Comparison of ENCODE assay signal across 8 cellular contexts in genomic region chr6:70667256-70667710, GRCh38. TPM values are rescaled to one million over a fixed set of nuclear protein-coding genes. Genes with fewer than 3 reads are reported as not detected.
DNase-seq lines count a peak whose midpoint lies in the region; ATAC-seq and TF ChIP-seq lines count a peak whose summit lies in the region.

No MANE protein-coding gene starts in this region.

- H3K4me3 ChIP-seq in OCI-LY7 (ENCODE audit: low read depth, low read length, poor library complexity, severe bottlenecking): peak overlapping the region; percentile 91
- H3K4me3 ChIP-seq in prostate gland: peak overlapping the region; percentile 74 to 84

- BruUV-seq in OCI-LY7 (replicated peaks; lab: Mats Ljungman, UMichigan): TSS peak; percentile 96

- no peak for DNase-seq in OCI-LY7 (ENCODE audit: low spot score)
- DNase-seq in epithelial cell of prostate (ENCODE audit: low read depth, low spot score): no peak
- no peak for DNase-seq in prostate gland (ENCODE audit: low spot score)
- DNase-seq in NCI-H1092 treated with DMSO at 0.1 percent for 48 hours (lab: John Stamatoyannopoulos, UW): no peak
- DNase-seq in AG08396 (ENCODE audit: low spot score): no peak
- DNase-seq in stimulated activated CD4-positive, alpha-beta T cell treated with anti-CD3 and anti-CD28 coated beads, Interleukin-1b, Interleukin-23, amount 100 ng/mL, for 48 hours: no peak
- DNase-seq in NCI-H187 treated with DMSO at 0.1 percent for 48 hours (lab: John Stamatoyannopoulos, UW): no peak

- whole genome bisulfite sequencing in prostate gland: 6% methylated on average over 15 of the region's 15 CpGs

- no peak for TF ChIP-seq CTCF in OCI-LY7 (conservative IDR thresholded peaks at IDR 0.05; ENCODE audit: low read length)
- no peak for TF ChIP-seq CTCF in prostate gland (IDR thresholded peaks at IDR 0.05)

- peaks cover 19% of the 10 kb centered on the region for H4K20me1 ChIP-seq in OCI-LY7 (ENCODE audit: insufficient read depth, low read length)

- peak overlapping the region; percentile 100 for H2AFZ ChIP-seq in OCI-LY7 (ENCODE audit: low read length)

- peak; percentile 6 for ATAC-seq in GM19438 (IDR thresholded peaks at IDR 0.05; ENCODE audit: low read depth, unreplicated experiment)

- H3K27me3 ChIP-seq in prostate gland (replicated peaks; ENCODE audit: insufficient read depth): no peaks in the 10 kb centered on the region

- H3K4me1 ChIP-seq in OCI-LY7 (ENCODE audit: insufficient read depth, low read length, poor library complexity, severe bottlenecking) (peaks cover 19% of the 10 kb centered on the region), prostate gland (replicated peaks) (peaks cover 10% of the 10 kb centered on the region)

- no peaks in the 10 kb centered on the region for H3K9me2 ChIP-seq in OCI-LY7 (ENCODE audit: insufficient read depth, low read length)

- peak overlapping the region; percentile 99 for H3K4me2 ChIP-seq in OCI-LY7 (ENCODE audit: low read length)

- no peak for TF ChIP-seq POLR2A in prostate gland (IDR thresholded peaks at IDR 0.05)

- peaks cover 37% of the 10 kb centered on the region for H3K79me2 ChIP-seq in OCI-LY7 (ENCODE audit: insufficient read depth, low read depth, low read length)

- CTCF ChIA-PET in OCI-LY7 (lab: Charles Lee; ENCODE audit: unreplicated experiment): interaction anchor here (0.7 to 1.2 kb wide), 2 partner anchors 22 to 95 kb away, joined by 3 read pairs; no protein-coding TSS in a partner anchor

- POLR2A ChIA-PET in OCI-LY7 (lab: Charles Lee): interaction anchor here (0.5 to 3.0 kb wide), 17 partner anchors 8 to 258 kb away, joined by 3 to 18 read pairs (median 6); partner anchors contain the start of genes FAM135A and SDHAF4

- no peaks in the 10 kb centered on the region for H3K9me3 ChIP-seq in OCI-LY7 (ENCODE audit: low read length)
- H3K9me3 ChIP-seq in prostate gland: no peaks in the 10 kb centered on the region

- H3K36me3 ChIP-seq in OCI-LY7 (ENCODE audit: insufficient read depth, low read length) (peaks cover 9% of the 10 kb centered on the region; the same call in 1 of the 2 replicates), prostate gland (no peaks in the 10 kb centered on the region)

- intact Hi-C loops in OCI-LY7 (cut with micrococcal nuclease; ENCODE audit: unreplicated experiment) (no loop called here), prostate gland (cut with DNase I) (loop anchor here (10.0 kb wide), 2 partner anchors 102 to 252 kb away; partner anchors contain the start of genes FAM135A and SDHAF4)

- H3K27ac ChIP-seq in OCI-LY7 (ENCODE audit: low read depth, low read length, poor library complexity, severe bottlenecking): peak overlapping the region; percentile 40
- H3K27ac ChIP-seq in epithelial cell of prostate: peak overlapping the region; percentile 85
- peak overlapping the region; percentile 89 to 94 for H3K27ac ChIP-seq in prostate gland

RNA-seq across cellular contexts. Expression of gene SMAP1, which starts 0.4 kb away (rescaled TPM):
- 10.9 and 15.1 TPM in 2 replicates for total RNA-seq in OCI-LY7 (2014; rRNA removed; shearing (Covaris generic))
- total RNA-seq in OCI-LY7 (2022): 26.2 and 28.9 TPM in 2 replicates
- total RNA-seq in prostate gland: 10 to 100 TPM; 26.0 to 30.3 TPM

Comparison
In these comparisons a context has a peak if more than half of its experiments do, and no peak if none do; other contexts are left out.
1. H3K27ac ChIP-seq: peak in every context shown above with its lines; median percentile 92 in prostate gland; 85 in epithelial cell of prostate; 40 in OCI-LY7.